ENCODE assay signal across 10 cellular contexts in genomic region chr17:4956493-4957061, GRCh38. TPM values are rescaled to one million over a fixed set of nuclear protein-coding genes. Genes with fewer than 3 reads are reported as not detected.
DNase-seq lines count a peak whose midpoint lies in the region; ATAC-seq, FAIRE-seq and TF ChIP-seq lines count a peak whose summit lies in the region.
"Had no signal": no experiment of that assay in that cellular context is flagged by ENCODE, and none has a peak within 500 bp of the region (broad histone marks: within the 10 kb centered on the region; RNA-seq: fewer than 3 reads in every experiment).

No MANE protein-coding gene starts in this region.

- peaks cover 2% of the 10 kb centered on the region for H3K9me1 ChIP-seq in keratinocyte (ENCODE audit: control insufficient read depth, extremely low read depth, insufficient read depth, low read length)

- H3K9me3 ChIP-seq in keratinocyte (ENCODE audit: control insufficient read depth, low read depth, low read length), result no peaks in the 10 kb centered on the region
- H3K9me3 ChIP-seq: Caco-2 had no signal

- FAIRE-seq in keratinocyte (lab: Jason Lieb, UNC) (no peak), H54 (lab: Jason Lieb, UNC) (no peak)

- no peak for TF ChIP-seq POLR2A in H54 (IDR thresholded peaks at IDR 0.05; ENCODE audit: low read depth, low read length)

- no peak overlapping the region for H3K4me3 ChIP-seq in HFF-Myc (replicated peaks; ENCODE audit: low read depth, low read length)
- no peak overlapping the region for H3K4me3 ChIP-seq in keratinocyte (ENCODE audit: control insufficient read depth in 2 of 3, extremely low read depth in 1 of 3, insufficient read depth in 2 of 3, low read depth in 1 of 3, low read length in 3 of 3)

- no peak overlapping the region for H3K27ac ChIP-seq in keratinocyte (ENCODE audit: control insufficient read depth, insufficient read depth, low read length)

- no peak for ATAC-seq in GM21515 (IDR thresholded peaks at IDR 0.05; ENCODE audit: unreplicated experiment)

- H3K27me3 ChIP-seq in keratinocyte (ENCODE audit: control insufficient read depth, extremely low read depth, insufficient read depth, low read length), result no peaks in the 10 kb centered on the region

- TF ChIP-seq CTCF in AG09319 (IDR thresholded peaks at IDR 0.05; ENCODE audit: low read depth, low read length) (peak; percentile 19), HFF-Myc (IDR thresholded peaks at IDR 0.05; ENCODE audit: low read depth, low read length, missing control alignments) (peak; percentile 22), keratinocyte (optimal IDR thresholded peaks at IDR 0.05 in 1 of 3, IDR thresholded peaks at IDR 0.05 in 1 of 3, conservative IDR thresholded peaks at IDR 0.05 in 1 of 3; ENCODE audit: extremely low read depth in 1 of 3, insufficient read depth in 2 of 3, low read length in 3 of 3) (peak; percentile 18 to 49 (median 28))

- H2AFZ ChIP-seq in keratinocyte (ENCODE audit: control insufficient read depth, low read length), result no peak overlapping the region

- dilution Hi-C loops in keratinocyte (cut with MboI; ENCODE audit: extremely low pct_ligation_motif_present, low sequenced_read_pairs), result no loop called here

- no peak overlapping the region for H3K4me2 ChIP-seq in keratinocyte (ENCODE audit: control insufficient read depth, extremely low read depth, insufficient read depth, low read depth, low read length)

- H3K36me3 ChIP-seq in keratinocyte (ENCODE audit: control insufficient read depth in 2 of 2, extremely low read depth in 1 of 2, insufficient read depth in 2 of 2, low read length in 2 of 2), result peaks cover 9 to 15% of the 10 kb centered on the region in 2 experiments

- peaks cover 11% of the 10 kb centered on the region for H3K4me1 ChIP-seq in keratinocyte (ENCODE audit: control insufficient read depth, extremely low read depth, insufficient read depth, low read length)

- DNase-seq in AG09319 (ENCODE audit: extremely low read depth, low read depth), result no peak
- no peak for DNase-seq in HFF-Myc (ENCODE audit: extremely low read depth, low read depth)
- peak; percentile 23 for DNase-seq in activated T-helper 9 cell treated with anti-CD3 and anti-CD28 coated beads, Interleukin-2, amount 50 U/mL, for 16 hours (ENCODE audit: low read depth)
- no peak for DNase-seq in keratinocyte (ENCODE audit: low read depth, low spot score)
- DNase-seq in GOT3 (lab: John Stamatoyannopoulos, UW), result no peak
- DNase-seq in H54 (ENCODE audit: insufficient read length, low spot score), result no peak
- no peak for DNase-seq in DMS 273 treated with DMSO at 0.1 percent for 48 hours (lab: John Stamatoyannopoulos, UW)
- DNase-seq: Caco-2, T1000 had no signal

- H3K9ac ChIP-seq in keratinocyte (ENCODE audit: control insufficient read depth, extremely low read depth, insufficient read depth, low read length), result no peak overlapping the region

- H3K79me2 ChIP-seq in keratinocyte (ENCODE audit: control insufficient read depth, insufficient read depth, low read length), result no peaks in the 10 kb centered on the region

- H4K20me1 ChIP-seq in keratinocyte (ENCODE audit: control insufficient read depth, extremely low read depth, insufficient read depth, low read length), result no peaks in the 10 kb centered on the region

RNA-seq across cellular contexts. Expression of gene ENO3, which starts 5.7 kb away (rescaled TPM):
- polyA plus RNA-seq in keratinocyte, result 1.8 to 3.1 TPM (median 2.4 TPM) in 3 replicates
- 1.5 TPM for polyA plus RNA-seq in keratinocyte (2011; ENCODE audit: low read depth)
- polyA plus RNA-seq in keratinocyte (2011; cell fraction: cytosol; rRNA removed), result 0.48 and 0.64 TPM in 2 replicates
- 14.2 and 14.8 TPM in 2 replicates for polyA plus RNA-seq in keratinocyte (2011; cell fraction: nucleus; rRNA removed)
- polyA plus RNA-seq in keratinocyte (2012; ENCODE audit: low replicate concordance), result 2.9 and 3.3 TPM in 2 replicates
- 0.20 to 1.4 TPM (median 1.1 TPM) in 3 replicates for polyA minus RNA-seq in keratinocyte
- polyA minus RNA-seq in keratinocyte (2011; cell fraction: cytosol; rRNA and poly(A)+ RNA removed), result 3.6 TPM
- 1.7 TPM in 2 replicates for polyA minus RNA-seq in keratinocyte (2011; cell fraction: nucleus; rRNA and poly(A)+ RNA removed)

RNA-seq across cellular contexts. Expression of gene PFN1, which starts 8.2 kb away (rescaled TPM):
- polyA plus RNA-seq in keratinocyte, result 1,029 to 1,579 TPM (median 1,435 TPM) in 3 replicates
- 93.5 TPM for polyA plus RNA-seq in keratinocyte (2011; ENCODE audit: low read depth)
- polyA plus RNA-seq in keratinocyte (2011; cell fraction: cytosol; rRNA removed), result 1,284 and 1,740 TPM in 2 replicates
- 522 and 618 TPM in 2 replicates for polyA plus RNA-seq in keratinocyte (2011; cell fraction: nucleus; rRNA removed)
- polyA plus RNA-seq in keratinocyte (2012; ENCODE audit: low replicate concordance), result 752 and 2,112 TPM in 2 replicates
- 549 to 818 TPM (median 613 TPM) in 3 replicates for polyA minus RNA-seq in keratinocyte
- polyA minus RNA-seq in keratinocyte (2011; cell fraction: cytosol; rRNA and poly(A)+ RNA removed), result 3,030 TPM
- polyA minus RNA-seq in keratinocyte (2011; cell fraction: nucleus; rRNA and poly(A)+ RNA removed), result 168 and 208 TPM in 2 replicates

RNA-seq across cellular contexts. Expression of gene SPAG7, which starts 11.0 kb away (rescaled TPM):
- polyA plus RNA-seq in keratinocyte, result 65.6 to 73.7 TPM (median 65.7 TPM) in 3 replicates
- 39.6 TPM for polyA plus RNA-seq in keratinocyte (2011; ENCODE audit: low read depth)
- polyA plus RNA-seq in keratinocyte (2011; cell fraction: cytosol; rRNA removed), result 46.8 and 64.1 TPM in 2 replicates
- 56.0 and 62.5 TPM in 2 replicates for polyA plus RNA-seq in keratinocyte (2011; cell fraction: nucleus; rRNA removed)
- polyA plus RNA-seq in keratinocyte (2012; ENCODE audit: low replicate concordance), result 54.3 and 69.1 TPM in 2 replicates
- polyA minus RNA-seq in keratinocyte, result 18.4 to 26.5 TPM (median 23.3 TPM) in 3 replicates
- polyA minus RNA-seq in keratinocyte (2011; cell fraction: cytosol; rRNA and poly(A)+ RNA removed), result 24.9 TPM
- 11.5 and 22.7 TPM in 2 replicates for polyA minus RNA-seq in keratinocyte (2011; cell fraction: nucleus; rRNA and poly(A)+ RNA removed)

RNA-seq across cellular contexts. Expression of gene RNF167, which starts 16.5 kb away (rescaled TPM):
- 101 to 129 TPM (median 118 TPM) in 3 replicates for polyA plus RNA-seq in keratinocyte
- polyA plus RNA-seq in keratinocyte (2011; ENCODE audit: low read depth), result 76.5 TPM
- polyA plus RNA-seq in keratinocyte (2011; cell fraction: cytosol; rRNA removed), result 180 and 200 TPM in 2 replicates
- polyA plus RNA-seq in keratinocyte (2011; cell fraction: nucleus; rRNA removed), result 197 and 208 TPM in 2 replicates
- polyA plus RNA-seq in keratinocyte (2012; ENCODE audit: low replicate concordance), result 124 and 136 TPM in 2 replicates
- 97.9 to 161 TPM (median 108 TPM) in 3 replicates for polyA minus RNA-seq in keratinocyte
- 177 TPM for polyA minus RNA-seq in keratinocyte (2011; cell fraction: cytosol; rRNA and poly(A)+ RNA removed)
- 45.4 and 50.7 TPM in 2 replicates for polyA minus RNA-seq in keratinocyte (2011; cell fraction: nucleus; rRNA and poly(A)+ RNA removed)

RNA-seq across cellular contexts. Expression of gene SLC25A11, which starts 16.7 kb away (rescaled TPM):
- polyA plus RNA-seq in keratinocyte, result 28.3 to 43.6 TPM (median 33.8 TPM) in 3 replicates
- polyA plus RNA-seq in keratinocyte (2011; ENCODE audit: low read depth), result 30.2 TPM
- polyA plus RNA-seq in keratinocyte (2011; cell fraction: cytosol; rRNA removed), result 24.2 and 34.0 TPM in 2 replicates
- polyA plus RNA-seq in keratinocyte (2011; cell fraction: nucleus; rRNA removed), result 20.7 and 24.5 TPM in 2 replicates
- 26.3 and 42.6 TPM in 2 replicates for polyA plus RNA-seq in keratinocyte (2012; ENCODE audit: low replicate concordance)
- polyA minus RNA-seq in keratinocyte, result 30.9 to 80.3 TPM (median 31.3 TPM) in 3 replicates
- 34.0 TPM for polyA minus RNA-seq in keratinocyte (2011; cell fraction: cytosol; rRNA and poly(A)+ RNA removed)
- polyA minus RNA-seq in keratinocyte (2011; cell fraction: nucleus; rRNA and poly(A)+ RNA removed), result 12.2 and 12.6 TPM in 2 replicates
